8 cellular contexts compared by ENCODE assay signal in genomic region chr12:19847294-19848059, GRCh38.
DNase-seq lines count a peak whose midpoint lies in the region; ATAC-seq and TF ChIP-seq lines count a peak whose summit lies in the region.

No MANE protein-coding gene starts in this region.

- peak overlapping the region; percentile 2 for H3K27ac ChIP-seq in lower lobe of right lung
- peak overlapping the region; percentile 55 for H3K27ac ChIP-seq in upper lobe of right lung

- H3K27me3 ChIP-seq in lower lobe of right lung (ENCODE audit: low read depth) (no peaks in the 10 kb centered on the region), upper lobe of right lung (no peaks in the 10 kb centered on the region)

- H3K9me3 ChIP-seq in lower lobe of right lung, result no peaks in the 10 kb centered on the region
- no peaks in the 10 kb centered on the region for H3K9me3 ChIP-seq in upper lobe of right lung

- H3K4me1 Mint-ChIP-seq in activated CD4-positive, alpha-beta T cell treated with anti-CD3 and anti-CD28 coated beads, Interleukin-2, amount 10 ng/mL, durations not matched to agents 24 days and 14 days, result no peaks in the 10 kb centered on the region
- no peaks in the 10 kb centered on the region for H3K4me1 Mint-ChIP-seq in activated CD4-positive, alpha-beta T cell treated with anti-CD3 and anti-CD28 coated beads, Interleukin-2, amount 10 ng/mL, durations not matched to agents 7 days and 5 days

- H3K4me1 ChIP-seq in lower lobe of right lung, result peaks cover 10% of the 10 kb centered on the region
- H3K4me1 ChIP-seq in upper lobe of right lung, result no peaks in the 10 kb centered on the region

- TF ChIP-seq CTCF in lower lobe of right lung (IDR thresholded peaks at IDR 0.05) (no peak), upper lobe of right lung (IDR thresholded peaks at IDR 0.05) (no peak), lower leg skin (IDR thresholded peaks at IDR 0.05) (no peak)

- H3K36me3 Mint-ChIP-seq in activated CD4-positive, alpha-beta T cell treated with anti-CD3 and anti-CD28 coated beads, Interleukin-2, amount 10 ng/mL, durations not matched to agents 24 days and 14 days (ENCODE audit: low read depth), result no peaks in the 10 kb centered on the region
- no peaks in the 10 kb centered on the region for H3K36me3 Mint-ChIP-seq in activated CD4-positive, alpha-beta T cell treated with anti-CD3 and anti-CD28 coated beads, Interleukin-2, amount 10 ng/mL, durations not matched to agents 7 days and 5 days (ENCODE audit: low read depth)

- CTCF ChIA-PET in activated CD4-positive, alpha-beta T cell treated with anti-CD3 and anti-CD28 coated beads, Interleukin-2, amount 10 ng/mL, durations not matched to agents 7 days and 5 days (lab: Charles Lee), result no interaction called here

- no peak for DNase-seq in activated CD4-positive, alpha-beta T cell treated with anti-CD3 and anti-CD28 coated beads, Interleukin-2, amount 10 ng/mL, durations not matched to agents 24 days and 14 days
- DNase-seq in activated CD4-positive, alpha-beta T cell treated with anti-CD3 and anti-CD28 coated beads, Interleukin-2, amount 50 U/mL, for 48 hours, result no peak
- DNase-seq in astrocyte of the hippocampus (ENCODE audit: low read depth, low spot score), result peak; percentile 87
- no peak for DNase-seq in lower lobe of right lung
- no peak for DNase-seq in upper lobe of right lung
- no peak for DNase-seq in activated CD4-positive, alpha-beta T cell treated with anti-CD3 and anti-CD28 coated beads, Interleukin-2, amount 10 ng/mL, durations not matched to agents 7 days and 5 days
- no peak for DNase-seq in lower leg skin (ENCODE audit: low spot score in 2 of 2)

- no peak for TF ChIP-seq POLR2A in lower leg skin (IDR thresholded peaks at IDR 0.05)

- POLR2A ChIA-PET in activated CD4-positive, alpha-beta T cell treated with anti-CD3 and anti-CD28 coated beads, Interleukin-2, amount 10 ng/mL, durations not matched to agents 7 days and 5 days (lab: Charles Lee), result no interaction called here

- H3K27ac Mint-ChIP-seq in activated CD4-positive, alpha-beta T cell treated with anti-CD3 and anti-CD28 coated beads, Interleukin-2, amount 10 ng/mL, durations not matched to agents 24 days and 14 days, result peak overlapping the region; percentile 14
- no peak overlapping the region for H3K27ac Mint-ChIP-seq in activated CD4-positive, alpha-beta T cell treated with anti-CD3 and anti-CD28 coated beads, Interleukin-2, amount 10 ng/mL, durations not matched to agents 7 days and 5 days

- no peak overlapping the region for H3K4me3 Mint-ChIP-seq in activated CD4-positive, alpha-beta T cell treated with anti-CD3 and anti-CD28 coated beads, Interleukin-2, amount 10 ng/mL, durations not matched to agents 24 days and 14 days
- no peak overlapping the region for H3K4me3 Mint-ChIP-seq in activated CD4-positive, alpha-beta T cell treated with anti-CD3 and anti-CD28 coated beads, Interleukin-2, amount 10 ng/mL, durations not matched to agents 7 days and 5 days

- WGBS in lower leg skin, 2 donors, result 56 to 61% methylated on average over 11 of the region's 11 CpGs

- no peak overlapping the region for H3K4me3 ChIP-seq in lower lobe of right lung
- no peak overlapping the region for H3K4me3 ChIP-seq in upper lobe of right lung
- H3K4me3 ChIP-seq in lower leg skin (ENCODE audit: low read depth, poor library complexity, severe bottlenecking), result no peak overlapping the region

- H3K27me3 Mint-ChIP-seq in activated CD4-positive, alpha-beta T cell treated with anti-CD3 and anti-CD28 coated beads, Interleukin-2, amount 10 ng/mL, durations not matched to agents 24 days and 14 days, result no peaks in the 10 kb centered on the region
- no peaks in the 10 kb centered on the region for H3K27me3 Mint-ChIP-seq in activated CD4-positive, alpha-beta T cell treated with anti-CD3 and anti-CD28 coated beads, Interleukin-2, amount 10 ng/mL, durations not matched to agents 7 days and 5 days

- intact Hi-C loops in activated CD4-positive, alpha-beta T cell treated with anti-CD3 and anti-CD28 coated beads, Interleukin-2, amount 10 ng/mL, durations not matched to agents 24 days and 14 days (cut with micrococcal nuclease), result no loop called here
- intact Hi-C loops in lower lobe of right lung (cut with DNase I), result no loop called here
- intact Hi-C loops in upper lobe of right lung (cut with DNase I), result no loop called here
- intact Hi-C loops in lower leg skin (cut with DNase I; ENCODE audit: low total_unique reads), result no loop called here

- ATAC-seq in lower lobe of right lung (peak; percentile 18 to 48), upper lobe of right lung (peak; percentile 36), HG03139 (IDR thresholded peaks at IDR 0.05; ENCODE audit: unreplicated experiment) (no peak)

- H3K36me3 ChIP-seq in lower lobe of right lung (no peaks in the 10 kb centered on the region), upper lobe of right lung (no peaks in the 10 kb centered on the region)

- peaks cover 12% of the 10 kb centered on the region for H3K9me3 Mint-ChIP-seq in activated CD4-positive, alpha-beta T cell treated with anti-CD3 and anti-CD28 coated beads, Interleukin-2, amount 10 ng/mL, durations not matched to agents 24 days and 14 days
- peaks cover 3% of the 10 kb centered on the region for H3K9me3 Mint-ChIP-seq in activated CD4-positive, alpha-beta T cell treated with anti-CD3 and anti-CD28 coated beads, Interleukin-2, amount 10 ng/mL, durations not matched to agents 7 days and 5 days
